Comparison of ENCODE assay signal across 7 cellular contexts in genomic region chr4:19645589-19645988, GRCh38.
"Had no signal": no experiment of that assay in that cellular context is flagged by ENCODE, and none has a peak within 500 bp of the region (broad histone marks: within the 10 kb centered on the region; RNA-seq: fewer than 3 reads in every experiment).

No MANE protein-coding gene starts in this region.

- H3K27ac Mint-ChIP-seq: GM23338, H9, IgD-negative memory B cell had no signal

- DNase-seq: H9, HCEC 1CT, KBM-7 had no signal

- H3K4me3 Mint-ChIP-seq: GM23338, H9, IgD-negative memory B cell had no signal

- H3K4me3 ChIP-seq: GM23338 had no signal

- H3K4me2 ChIP-seq: GM23338 had no signal

- H3K4me1 Mint-ChIP-seq: GM23338, H9 had no signal

- ATAC-seq: GM23338, HepG2 had no signal

- H3K27ac ChIP-seq: HL-60 had no signal

- H2AFZ ChIP-seq: GM23338 had no signal

- H3K27me3 Mint-ChIP-seq: IgD-negative memory B cell had no signal

- H3K36me3 Mint-ChIP-seq: IgD-negative memory B cell had no signal
